In genomic region chr1:174712541-174712940, GRCh38 we compare ENCODE assay signal across 28 cellular contexts.
"Had no signal": no experiment of that assay in that cellular context is flagged by ENCODE, and none has a peak within 500 bp of the region (broad histone marks: within the 10 kb centered on the region; RNA-seq: fewer than 3 reads in every experiment).

No MANE protein-coding gene starts in this region.

- DNase-seq: activated B cell treated with CpG ODN at 0.5 μM for 24 hours; activated CD4-positive, alpha-beta T cell treated with anti-CD3 and anti-CD28 coated beads for 48 hours; activated CD4-positive, alpha-beta T cell treated with anti-CD3 and anti-CD28 coated beads, Interleukin-2, amount 50 U/mL, for 1 hour; activated CD4-positive, alpha-beta T cell treated with anti-CD3 and anti-CD28 coated beads, Interleukin-2, amount 50 U/mL, for 48 hours; activated CD8-positive, alpha-beta memory T cell treated with anti-CD3 and anti-CD28 coated beads for 24 hours; activated CD8-positive, alpha-beta T cell treated with anti-CD3 and anti-CD28 coated beads for 36 hours; activated effector memory CD4-positive, alpha-beta T cell treated with Interleukin-2 at 50 U/mL for 16 hours; activated gamma-delta T cell treated with Interleukin-2 at 50 U/mL for 16 hours; activated naive CD4-positive, alpha-beta T cell treated with anti-CD3 and anti-CD28 coated beads, Interleukin-2, amount 50 U/mL, for 16 hours; activated naive CD4-positive, alpha-beta T cell treated with Interleukin-2 at 50 U/mL for 16 hours; activated T-cell treated with anti-CD3 and anti-CD28 coated beads, Interleukin-2, amount 50 U/mL, for 4 hours; amniotic stem cell; anterior cingulate cortex; body of pancreas; caudate nucleus; colonic mucosa; effector CD8-positive, alpha-beta T cell; foreskin fibroblast; glutamatergic neuron; T-helper 1 cell; T-helper 17 cell; T1000; WERI-Rb-1 had no signal

- H3K27me3 ChIP-seq: body of pancreas, colonic mucosa had no signal

- H3K27me3 Mint-ChIP-seq: activated B cell treated with CpG ODN at 0.5 μM for 24 hours; activated CD8-positive, alpha-beta T cell treated with anti-CD3 and anti-CD28 coated beads for 36 hours; activated naive CD8-positive, alpha-beta T cell; activated T-helper 17 cell treated with anti-CD3 and anti-CD28 coated beads, Interleukin-2, amount 50 U/mL, for 72 hours; T-helper 17 cell had no signal

- H3K4me3 ChIP-seq: body of pancreas, colonic mucosa had no signal

- H3K27ac ChIP-seq: body of pancreas, colonic mucosa, WERI-Rb-1 had no signal

- H3K4me1 ChIP-seq: body of pancreas, colonic mucosa had no signal

- H3K4me1 Mint-ChIP-seq: activated B cell treated with CpG ODN at 0.5 μM for 24 hours; activated T-helper 17 cell treated with anti-CD3 and anti-CD28 coated beads, Interleukin-2, amount 50 U/mL, for 72 hours; T-helper 17 cell had no signal

- H3K9me3 Mint-ChIP-seq: activated T-cell treated with anti-CD3 and anti-CD28 coated beads, Interleukin-2, amount 50 U/mL, for 4 hours; T-helper 2 cell treated with Interferon-gamma antibody and Interleukin-4, amounts not matched to agents 5 μg/mL and 100 μg/mL, for 36 hours had no signal

- H3K9me3 ChIP-seq: body of pancreas, colonic mucosa had no signal

- H3K4me3 Mint-ChIP-seq: activated B cell treated with CpG ODN at 0.5 μM for 24 hours; activated CD8-positive, alpha-beta T cell treated with anti-CD3 and anti-CD28 coated beads for 36 hours; activated naive CD8-positive, alpha-beta T cell; activated T-cell treated with anti-CD3 and anti-CD28 coated beads, Interleukin-2, amount 50 U/mL, for 4 hours; activated T-helper 17 cell treated with anti-CD3 and anti-CD28 coated beads, Interleukin-2, amount 50 U/mL, for 72 hours; T-helper 17 cell; T-helper 2 cell treated with Interferon-gamma antibody and Interleukin-4, amounts not matched to agents 5 μg/mL and 100 μg/mL, for 36 hours had no signal

- ATAC-seq: activated CD4-positive, CD25-positive, alpha-beta regulatory T cell treated with anti-CD3 and anti-CD28 coated beads, Interleukin-2, amount 50 U/mL, for 24 hours; activated CD8-positive, alpha-beta T cell treated with anti-CD3 and anti-CD28 coated beads for 36 hours; activated T-cell treated with anti-CD3 and anti-CD28 coated beads, Interleukin-2, amount 50 U/mL, for 4 hours; activated T-helper 17 cell treated with anti-CD3 and anti-CD28 coated beads, Interleukin-2, amount 50 U/mL, for 72 hours; body of pancreas; esophagus mucosa; T-helper 17 cell had no signal

- H3K27ac Mint-ChIP-seq: activated B cell treated with CpG ODN at 0.5 μM for 24 hours; activated CD8-positive, alpha-beta T cell treated with anti-CD3 and anti-CD28 coated beads for 36 hours; activated naive CD8-positive, alpha-beta T cell; activated T-helper 17 cell treated with anti-CD3 and anti-CD28 coated beads, Interleukin-2, amount 50 U/mL, for 72 hours; T-helper 17 cell; T-helper 2 cell treated with Interferon-gamma antibody and Interleukin-4, amounts not matched to agents 5 μg/mL and 100 μg/mL, for 36 hours had no signal

- H3K36me3 ChIP-seq: colonic mucosa, WERI-Rb-1 had no signal
